In the genomic region with DNA sequence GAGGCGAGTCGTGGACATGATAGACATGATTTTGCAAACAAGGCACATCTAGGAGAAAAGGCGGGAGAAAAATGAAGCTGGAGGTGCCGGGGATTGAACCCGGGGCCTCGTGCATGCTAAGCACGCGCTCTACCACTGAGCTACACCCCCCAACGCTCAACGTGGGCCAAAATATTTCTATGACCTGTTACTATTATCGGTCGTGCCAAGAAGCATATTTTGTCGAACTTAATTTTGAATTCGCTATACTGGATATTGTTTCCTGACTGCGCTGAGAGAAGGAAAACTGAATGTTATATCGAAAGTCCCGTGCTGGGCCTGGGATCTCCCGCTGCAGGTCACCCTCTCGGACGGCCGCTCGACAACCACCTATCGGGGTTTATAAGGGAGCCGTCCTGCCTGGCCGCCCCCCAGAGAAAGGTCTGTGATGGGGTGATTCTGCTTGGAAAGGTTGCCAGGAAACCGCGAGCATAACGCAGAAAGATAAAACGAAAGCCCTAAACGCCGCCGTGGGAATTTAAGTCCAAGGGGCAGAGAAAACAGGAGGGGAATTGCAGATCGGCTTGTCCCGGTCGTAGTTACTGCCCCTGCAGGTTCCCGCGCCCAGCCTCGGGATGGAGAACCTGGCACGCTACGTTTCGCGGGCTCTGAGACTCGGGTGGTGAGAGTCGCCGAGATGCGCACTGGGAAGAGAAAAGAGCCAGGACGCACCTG, we compare ENCODE assay signal across 8 cellular contexts.
DNase-seq lines count a peak whose midpoint lies in the region; ATAC-seq, FAIRE-seq and TF ChIP-seq lines count a peak whose summit lies in the region.

No MANE protein-coding gene starts in this region.

- peaks cover 25% of the 10 kb centered on the region for H3K27me3 Mint-ChIP-seq in CD4-positive, CD25-positive, alpha-beta regulatory T cell
- H3K27me3 Mint-ChIP-seq in WTC11 (ENCODE audit: low read depth): peaks cover 30% of the 10 kb centered on the region

- peak overlapping the region; percentile 93 to 98 (median 93) for H3K4me3 Mint-ChIP-seq in CD4-positive, CD25-positive, alpha-beta regulatory T cell
- peak overlapping the region; percentile 88 for H3K4me3 Mint-ChIP-seq in WTC11

- peaks cover 0 to 17% (median 14%) of the 10 kb centered on the region in 7 donors for H3K9me3 Mint-ChIP-seq in CD4-positive, CD25-positive, alpha-beta regulatory T cell
- H3K9me3 Mint-ChIP-seq in WTC11: peaks cover 11% of the 10 kb centered on the region

- H3K4me1 ChIP-seq in CD4-positive, CD25-positive, alpha-beta regulatory T cell (ENCODE audit: control insufficient read depth, insufficient read depth, low read length, poor library complexity, severe bottlenecking): peaks cover 20% of the 10 kb centered on the region
- H3K4me1 ChIP-seq in HAP-1: peaks cover 17% of the 10 kb centered on the region

- POLR2A ChIA-PET in WTC11 (lab: Charles Lee): interaction anchor here (0.6 to 1.0 kb wide), 2 partner anchors 26 to 1742 kb away, joined by 3 read pairs; no protein-coding TSS in a partner anchor

- TF ChIP-seq CTCF in WTC11 (IDR thresholded peaks at IDR 0.05): no peak
- TF ChIP-seq CTCF in cardiac fibroblast (IDR thresholded peaks at IDR 0.05; ENCODE audit: low read depth, low read length): no peak

- peak overlapping the region; percentile 82 for H3K4me3 ChIP-seq in CD4-positive, CD25-positive, alpha-beta regulatory T cell (ENCODE audit: low read depth, low read length)
- H3K4me3 ChIP-seq in HAP-1 (peak overlapping the region; percentile 70), cardiac fibroblast (replicated peaks in 1 of 2; ENCODE audit: low read depth in 2 of 2, low read length in 2 of 2) (peak overlapping the region; percentile 70 to 81)

- FAIRE-seq in islet of Langerhans (lab: Jason Lieb, UNC): peak; percentile 41

- ATAC-seq in CD4-positive, CD25-positive, alpha-beta regulatory T cell (ENCODE audit: low read depth in 2 of 2): peak; percentile 14 to 27
- ATAC-seq in WTC11 (peak; percentile 46), GM19351 (IDR thresholded peaks at IDR 0.05; ENCODE audit: unreplicated experiment) (no peak)

- peak; percentile 62 to 88 (median 87) for DNase-seq in CD4-positive, CD25-positive, alpha-beta regulatory T cell
- peak; percentile 76 to 86 for DNase-seq in HAP-1 (ENCODE audit: low spot score in 2 of 2)
- peak; percentile 16 for DNase-seq in NCI-H2171 (lab: John Stamatoyannopoulos, UW)
- DNase-seq in WTC11 (ENCODE audit: low spot score): peak; percentile 73
- peak; percentile 87 to 93 for DNase-seq in cardiac fibroblast (ENCODE audit: low read depth in 2 of 2)
- peak; percentile 62 for DNase-seq in smooth muscle cell of the brain vasculature (ENCODE audit: low read depth, low spot score)

- peaks cover 23 to 48% (median 32%) of the 10 kb centered on the region in 4 donors for H3K4me1 Mint-ChIP-seq in CD4-positive, CD25-positive, alpha-beta regulatory T cell
- peaks cover 27% of the 10 kb centered on the region for H3K4me1 Mint-ChIP-seq in WTC11

- peak overlapping the region; percentile 36 for H3K27ac ChIP-seq in CD4-positive, CD25-positive, alpha-beta regulatory T cell (ENCODE audit: insufficient read depth, low read length, poor library complexity, severe bottlenecking)

- peak overlapping the region; percentile 90 to 99 (median 95) for H3K27ac Mint-ChIP-seq in CD4-positive, CD25-positive, alpha-beta regulatory T cell
- H3K27ac Mint-ChIP-seq in WTC11: peak overlapping the region; percentile 47

- CTCF ChIA-PET in WTC11 (lab: Charles Lee): interaction anchor here (0.7 to 3.0 kb wide), 9 partner anchors 11 to 122 kb away, joined by 3 to 14 read pairs (median 4); no protein-coding TSS in a partner anchor

- in situ Hi-C loops in HAP-1 (cut with MboI; ENCODE audit: low sequenced_read_pairs): no loop called here

- peaks cover 2% of the 10 kb centered on the region for H3K27me3 ChIP-seq in CD4-positive, CD25-positive, alpha-beta regulatory T cell (ENCODE audit: control insufficient read depth, insufficient read depth, low read length)
- H3K27me3 ChIP-seq in HAP-1 (ENCODE audit: low read depth): peaks cover 3% of the 10 kb centered on the region; the same call in 1 of the 2 replicates

- peaks cover 8% of the 10 kb centered on the region for H3K36me3 Mint-ChIP-seq in CD4-positive, CD25-positive, alpha-beta regulatory T cell
- peaks cover 8% of the 10 kb centered on the region for H3K36me3 Mint-ChIP-seq in WTC11

- H3K9me3 ChIP-seq in CD4-positive, CD25-positive, alpha-beta regulatory T cell (ENCODE audit: control insufficient read depth in 2 of 2, low read length in 2 of 2): peaks cover 0 to 6% of the 10 kb centered on the region in 2 experiments
- H3K9me3 ChIP-seq in HAP-1: no peaks in the 10 kb centered on the region; the same call in 1 of the 2 replicates

- H3K36me3 ChIP-seq in CD4-positive, CD25-positive, alpha-beta regulatory T cell (ENCODE audit: control insufficient read depth, insufficient read depth, low read length): no peaks in the 10 kb centered on the region
- H3K36me3 ChIP-seq in HAP-1 (replicated peaks): no peaks in the 10 kb centered on the region

TF ChIP-seq in WTC11, 78 proteins besides CTCF, POLR2A, EP300 and RAD21 (continues in another document):
- no peak for TF ChIP-seq PRDM15 (CRISPR knock-in tag; IDR thresholded peaks at IDR 0.05)
- TF ChIP-seq ZNF532 (CRISPR knock-in tag; IDR thresholded peaks at IDR 0.05; ENCODE audit: borderline replicate concordance): no peak
- TF ChIP-seq FOXP1 (CRISPR knock-in tag; IDR thresholded peaks at IDR 0.05; ENCODE audit: borderline replicate concordance): peak; percentile 31; the same call in 1 of the 2 replicates
- TF ChIP-seq FOXK1 (CRISPR knock-in tag; IDR thresholded peaks at IDR 0.05): no peak; the same call in 1 of the 2 replicates
- no peak for TF ChIP-seq SMAD4 (CRISPR knock-in tag; IDR thresholded peaks at IDR 0.05)
- TF ChIP-seq JAZF1 (CRISPR knock-in tag; IDR thresholded peaks at IDR 0.05): no peak

Comparison
In these comparisons a context has a peak if more than half of its experiments do, and no peak if none do; other contexts are left out.
1. DNase-seq: peak in every context shown above with its lines; median percentile 90 in cardiac fibroblast; 87 in CD4-positive, CD25-positive, alpha-beta regulatory T cell; 81 in HAP-1; 73 in WTC11; 62 in smooth muscle cell of the brain vasculature; 16 in NCI-H2171.